ENCODE assay signal across 27 cellular contexts in the genomic region with DNA sequence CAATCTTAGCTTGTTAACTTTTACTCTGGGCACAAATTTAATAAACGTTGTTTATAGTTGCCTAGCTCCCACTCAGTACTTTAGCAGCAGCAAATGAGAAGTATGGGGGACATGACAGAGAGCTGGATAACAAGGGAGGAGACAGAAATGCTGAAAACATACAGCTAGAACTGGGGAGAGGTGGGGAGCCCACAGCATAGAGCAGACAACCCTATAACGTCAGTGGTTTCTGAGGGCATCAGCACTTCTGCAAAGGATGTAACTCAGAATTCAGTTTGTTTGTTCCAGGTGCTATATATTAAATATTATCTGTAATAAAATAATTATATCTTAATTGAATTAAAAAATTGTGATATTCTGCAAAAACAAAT.
"Had no signal": no experiment of that assay in that cellular context is flagged by ENCODE, and none has a peak within 500 bp of the region (broad histone marks: within the 10 kb centered on the region; RNA-seq: fewer than 3 reads in every experiment).

No MANE protein-coding gene starts in this region.

- H3K36me3 ChIP-seq: ascending aorta, cardiac muscle cell had no signal

- H3K4me3 ChIP-seq: ascending aorta, cardiac muscle cell had no signal

- H3K27me3 ChIP-seq: ascending aorta, cardiac muscle cell had no signal

- DNase-seq: activated B cell treated with CpG ODN at 0.5 μM for 24 hours; activated CD4-positive, alpha-beta memory T cell treated with anti-CD3 and anti-CD28 coated beads for 36 hours; activated CD4-positive, alpha-beta T cell treated with anti-CD3 and anti-CD28 coated beads for 4 hours; activated CD4-positive, alpha-beta T cell treated with anti-CD3 and anti-CD28 coated beads, Interleukin-2, amount 10 ng/mL, durations not matched to agents 24 days and 14 days; activated CD4-positive, alpha-beta T cell treated with anti-CD3 and anti-CD28 coated beads, Interleukin-2, amount 50 U/mL, for 1 hour; activated CD4-positive, alpha-beta T cell treated with anti-CD3 and anti-CD28 coated beads, Interleukin-2, amount 50 U/mL, for 4 hours; activated CD4-positive, CD25-positive, alpha-beta regulatory T cell treated with anti-CD3 and anti-CD28 coated beads, Interleukin-2, amount 50 U/mL, for 72 hours; activated CD8-positive, alpha-beta memory T cell treated with anti-CD3 and anti-CD28 coated beads, Interleukin-2, amount 50 U/mL, for 4 hours; activated CD8-positive, alpha-beta T cell treated with anti-CD3 and anti-CD28 coated beads for 36 hours; activated effector memory CD4-positive, alpha-beta T cell treated with Interleukin-2 at 50 U/mL for 16 hours; activated gamma-delta T cell; activated naive CD4-positive, alpha-beta T cell treated with anti-CD3 and anti-CD28 coated beads, Interleukin-2, amount 10 ng/mL, durations not matched to agents 7 days and 5 days; activated naive CD4-positive, alpha-beta T cell treated with Interleukin-2 at 50 U/mL for 16 hours; activated naive CD8-positive, alpha-beta T cell treated with anti-CD3 and anti-CD28 coated beads, Interleukin-2, amount 10 ng/mL, durations not matched to agents 7 days and 5 days; activated naive CD8-positive, alpha-beta T cell treated with anti-CD3 and anti-CD28 coated beads, Interleukin-2, amount 50 U/mL, for 24 hours; activated T-cell treated with anti-CD3 and anti-CD28 coated beads for 4 hours; activated T-cell treated with anti-CD3 and anti-CD28 coated beads, Interleukin-2, amount 50 U/mL, for 1 hour; activated T-cell treated with anti-CD3 and anti-CD28 coated beads, Interleukin-2, amount 50 U/mL, for 4 hours; amygdala; anterior cingulate cortex; caudate nucleus; cerebellar nuclear complex; T-helper 2 cell; T-helper 9 cell had no signal

- ATAC-seq: activated CD8-positive, alpha-beta T cell treated with anti-CD3 and anti-CD28 coated beads for 36 hours; activated naive CD8-positive, alpha-beta T cell treated with anti-CD3 and anti-CD28 coated beads, Interleukin-2, amount 50 U/mL, for 24 hours; activated T-cell treated with anti-CD3 and anti-CD28 coated beads, Interleukin-2, amount 50 U/mL, for 4 hours had no signal

- H3K9me3 ChIP-seq: ascending aorta had no signal

- H3K4me1 ChIP-seq: ascending aorta had no signal

- H3K27ac ChIP-seq: ascending aorta, cardiac muscle cell, VCaP had no signal
